In the genomic region with DNA sequence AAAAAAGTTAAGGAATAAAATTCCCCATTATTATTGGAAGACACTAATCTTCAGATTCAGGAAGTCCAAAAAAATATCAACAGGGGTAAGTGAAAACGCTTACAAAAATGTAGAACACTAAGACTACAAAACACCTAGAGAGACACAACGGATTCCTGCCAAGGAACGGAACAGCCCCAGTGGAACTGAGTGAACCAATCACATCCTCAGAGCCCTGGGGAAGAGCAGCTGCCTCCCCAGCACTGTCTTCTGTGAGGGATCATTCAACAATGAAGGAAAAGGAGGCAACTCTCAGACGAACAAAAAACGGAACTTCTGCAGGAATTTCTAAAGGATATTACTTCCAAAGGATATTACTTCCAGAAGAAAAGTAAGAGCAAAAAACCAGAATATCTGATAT, we compare ENCODE assay signal across 9 cellular contexts.
A peak's percentile ranks its signal among the peaks of the same experiment; 100 is the strongest.
DNase-seq lines count a peak whose midpoint lies in the region; ATAC-seq and TF ChIP-seq lines count a peak whose summit lies in the region.
"Had no signal": no experiment of that assay in that cellular context is flagged by ENCODE, and none has a peak within 500 bp of the region (broad histone marks: within the 10 kb centered on the region; RNA-seq: fewer than 3 reads in every experiment).

No MANE protein-coding gene starts in this region.

- peaks cover 11% of the 10 kb centered on the region for H3K79me2 ChIP-seq in mammary epithelial cell (ENCODE audit: insufficient read depth, low read length)

- H3K36me3 ChIP-seq in muscle layer of colon (ENCODE audit: insufficient read depth, low read length) (no peaks in the 10 kb centered on the region), mammary epithelial cell (ENCODE audit: insufficient read depth, low read length) (no peaks in the 10 kb centered on the region)
- H3K36me3 ChIP-seq: SJSA1 had no signal

- H3K27me3 ChIP-seq in muscle layer of colon (ENCODE audit: control insufficient read depth in 1 of 2, insufficient read depth in 2 of 2, low read length in 2 of 2) (no peaks in the 10 kb centered on the region), mammary epithelial cell (ENCODE audit: insufficient read depth, low read length) (no peaks in the 10 kb centered on the region)
- H3K27me3 ChIP-seq: SJSA1 had no signal

- WGBS in mammary epithelial cell (ENCODE audit: low coverage, missing lambda C conversion rate), result 99% methylated on average over 5 of the region's 5 CpGs

- no peak overlapping the region for H2AFZ ChIP-seq in mammary epithelial cell (ENCODE audit: low read depth, low read length)

- H3K27ac Mint-ChIP-seq in activated naive CD4-positive, alpha-beta T cell treated with anti-CD3 and anti-CD28 coated beads, Interleukin-2, amount 50 U/mL, for 24 hours, result peak overlapping the region; percentile 98
- H3K27ac Mint-ChIP-seq in chondrocyte (ENCODE audit: unreplicated experiment), result peak overlapping the region; percentile 68

- H3K4me3 Mint-ChIP-seq in activated naive CD4-positive, alpha-beta T cell treated with anti-CD3 and anti-CD28 coated beads, Interleukin-2, amount 50 U/mL, for 24 hours, result peak overlapping the region; percentile 93
- peak overlapping the region; percentile 44 for H3K4me3 Mint-ChIP-seq in chondrocyte (ENCODE audit: unreplicated experiment)

- peaks cover 6% of the 10 kb centered on the region for H3K36me3 Mint-ChIP-seq in activated naive CD4-positive, alpha-beta T cell treated with anti-CD3 and anti-CD28 coated beads, Interleukin-2, amount 50 U/mL, for 24 hours
- peaks cover 3% of the 10 kb centered on the region for H3K36me3 Mint-ChIP-seq in chondrocyte (ENCODE audit: low read depth)

- H3K9me3 ChIP-seq in muscle layer of colon (ENCODE audit: low read length), result no peaks in the 10 kb centered on the region
- no peaks in the 10 kb centered on the region for H3K9me3 ChIP-seq in mammary epithelial cell (replicated peaks; ENCODE audit: insufficient read depth, low read length)
- H3K9me3 ChIP-seq: SJSA1 had no signal

- no peaks in the 10 kb centered on the region for H4K20me1 ChIP-seq in mammary epithelial cell (ENCODE audit: insufficient read depth, low read length)

- in situ Hi-C loops in mammary epithelial cell (cut with MboI; ENCODE audit: low sequenced_read_pairs in 2 of 2), result no loop called here

- H3K9ac ChIP-seq in muscle layer of colon (ENCODE audit: low read length) (no peak overlapping the region), mammary epithelial cell (ENCODE audit: insufficient read depth, low read length) (no peak overlapping the region)

- ATAC-seq in GM21515 (IDR thresholded peaks at IDR 0.05; ENCODE audit: unreplicated experiment), result no peak

- TF ChIP-seq CTCF in chondrocyte (IDR thresholded peaks at IDR 0.05) (no peak), mammary epithelial cell (conservative IDR thresholded peaks at IDR 0.05 in 1 of 2, IDR thresholded peaks at IDR 0.05 in 1 of 2; ENCODE audit: extremely low read depth in 1 of 2, insufficient read depth in 1 of 2, low read depth in 1 of 2, low read length in 2 of 2) (no peak)

- H3K27ac ChIP-seq in muscle layer of colon (ENCODE audit: low read depth, low read length), result peak overlapping the region; percentile 74
- no peak overlapping the region for H3K27ac ChIP-seq in mammary epithelial cell (ENCODE audit: insufficient read depth, low read depth, low read length)

- dilution Hi-C loops in mammary epithelial cell (cut with HindIII; ENCODE audit: low sequenced_read_pairs), result loop anchor here (5.0 kb wide), 1 partner anchor 76 kb away; no protein-coding TSS in a partner anchor

- no TSS peak for BruUV-seq in mammary epithelial cell (replicated peaks; lab: Mats Ljungman, UMichigan)

- CTCF ChIA-PET in mammary epithelial cell (lab: Charles Lee; ENCODE audit: low non-redundant PET), result no interaction called here

- no peak overlapping the region for H3K4me2 ChIP-seq in mammary epithelial cell (ENCODE audit: insufficient read depth, low read depth, low read length)

- H3K4me3 ChIP-seq in muscle layer of colon (ENCODE audit: low read depth in 1 of 2, low read length in 2 of 2) (peak overlapping the region; percentile 15 to 50), mammary epithelial cell (replicated peaks in 1 of 3; ENCODE audit: insufficient read depth in 1 of 3, low read depth in 2 of 3, low read length in 3 of 3) (no peak overlapping the region)
- H3K4me3 ChIP-seq: SJSA1 had no signal

- DNase-seq in activated naive CD4-positive, alpha-beta T cell (lab: John Stamatoyannopoulos, UW), result no peak
- DNase-seq in chondrocyte (ENCODE audit: low spot score), result no peak
- DNase-seq in ureter (ENCODE audit: low spot score), result peak; percentile 36
- no peak for DNase-seq in GM19240 (ENCODE audit: insufficient read length, low spot score)
- DNase-seq in mammary epithelial cell, result no peak

- intact Hi-C loops in mammary epithelial cell (cut with micrococcal nuclease), result no loop called here

- H3K4me1 Mint-ChIP-seq in activated naive CD4-positive, alpha-beta T cell treated with anti-CD3 and anti-CD28 coated beads, Interleukin-2, amount 50 U/mL, for 24 hours, result peaks cover 89% of the 10 kb centered on the region
- H3K4me1 Mint-ChIP-seq in chondrocyte (ENCODE audit: low read depth), result peaks cover 29% of the 10 kb centered on the region

- H3K4me1 ChIP-seq in muscle layer of colon (ENCODE audit: insufficient read depth, low read length) (peaks cover 58% of the 10 kb centered on the region), mammary epithelial cell (ENCODE audit: insufficient read depth, low read length) (no peaks in the 10 kb centered on the region)

- no peaks in the 10 kb centered on the region for H3K9me3 Mint-ChIP-seq in activated naive CD4-positive, alpha-beta T cell treated with anti-CD3 and anti-CD28 coated beads, Interleukin-2, amount 50 U/mL, for 24 hours
- H3K9me3 Mint-ChIP-seq in chondrocyte (ENCODE audit: low read depth), result peaks cover 9% of the 10 kb centered on the region

- no peaks in the 10 kb centered on the region for H3K27me3 Mint-ChIP-seq in activated naive CD4-positive, alpha-beta T cell treated with anti-CD3 and anti-CD28 coated beads, Interleukin-2, amount 50 U/mL, for 24 hours
- H3K27me3 Mint-ChIP-seq in chondrocyte (ENCODE audit: low read depth), result no peaks in the 10 kb centered on the region

Comparison
In these comparisons a context has a peak if more than half of its experiments do, and no peak if none do; other contexts are left out.
1. H3K4me3 ChIP-seq: peak in muscle layer of colon (2 of 2); none in mammary epithelial cell (0 of 3).